1 cellular context compared by ENCODE assay signal in the genomic region with DNA sequence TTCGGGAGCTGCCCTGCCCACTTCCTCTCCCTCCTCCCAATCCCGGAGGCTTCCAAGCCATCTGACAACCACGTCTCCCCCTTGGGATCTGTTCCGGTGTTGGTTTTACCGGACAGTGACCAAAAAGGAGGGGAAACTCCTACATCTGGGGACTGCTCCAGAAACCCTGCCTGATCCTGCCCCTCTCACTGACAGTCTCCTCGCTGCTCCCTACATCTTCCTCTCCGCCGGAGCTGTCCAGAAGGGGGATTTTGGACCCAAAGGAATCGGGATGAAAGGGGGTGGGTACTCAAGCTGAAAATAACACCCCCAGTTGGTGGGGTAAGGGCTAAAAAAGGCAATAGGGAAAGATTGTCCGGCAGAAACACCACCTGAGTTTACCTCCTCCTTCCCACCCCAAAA.
TF ChIP-seq lines count a peak whose summit lies in the region.

No MANE protein-coding gene starts in this region.

TF ChIP-seq in HepG2, 621 proteins besides CTCF, POLR2A, EP300 and RAD21 (continued from another document and continues in another):
- TF ChIP-seq ZNF562 (CRISPR knock-in tag; IDR thresholded peaks at IDR 0.05; ENCODE audit: borderline replicate concordance) (no peak), CHCHD3 (CRISPR knock-in tag; IDR thresholded peaks at IDR 0.05) (no peak), TAF1 (CRISPR knock-in tag; IDR thresholded peaks at IDR 0.05) (peak; percentile 70; the same call in 1 of the 2 replicates), SMYD3 (CRISPR knock-in tag; IDR thresholded peaks at IDR 0.05) (0 out of 2 replicates have a peak, but pooled peaks have one; percentile 43), ZSCAN20 (CRISPR knock-in tag; IDR thresholded peaks at IDR 0.05; ENCODE audit: borderline replicate concordance) (0 out of 2 replicates have a peak, but pooled peaks have one; percentile 35), SALL1 (CRISPR knock-in tag; IDR thresholded peaks at IDR 0.05) (peak; percentile 84), PRMT3 (CRISPR knock-in tag; IDR thresholded peaks at IDR 0.05; ENCODE audit: borderline replicate concordance, low read depth) (no peak), MIER2 (CRISPR knock-in tag; IDR thresholded peaks at IDR 0.05) (no peak), HNF4A (CRISPR knock-in tag; IDR thresholded peaks at IDR 0.05) (peak; percentile 56; the same call in 1 of the 2 replicates), ZNF749 (CRISPR knock-in tag; IDR thresholded peaks at IDR 0.05; ENCODE audit: borderline replicate concordance) (no peak), ZNF660 (CRISPR knock-in tag; IDR thresholded peaks at IDR 0.05; ENCODE audit: borderline replicate concordance, low read depth) (no peak), FOXA1 (IDR thresholded peaks at IDR 0.05) (no peak), FOXA1 (CRISPR knock-in tag; IDR thresholded peaks at IDR 0.05) (peak; percentile 53; the same call in 1 of the 2 replicates), RARG (CRISPR knock-in tag; IDR thresholded peaks at IDR 0.05; ENCODE audit: low read depth) (no peak), KAT8 (CRISPR knock-in tag; IDR thresholded peaks at IDR 0.05) (peak; percentile 30), NR3C1 (CRISPR knock-in tag; IDR thresholded peaks at IDR 0.05) (no peak), ZSCAN31 (CRISPR knock-in tag; IDR thresholded peaks at IDR 0.05; ENCODE audit: low read depth) (no peak), ZEB1 (IDR thresholded peaks at IDR 0.05; ENCODE audit: insufficient replicate concordance, low read depth) (peak; percentile 74), ZNF256 (CRISPR knock-in tag; conservative IDR thresholded peaks at IDR 0.05) (no peak), REPIN1 (CRISPR knock-in tag; IDR thresholded peaks at IDR 0.05; ENCODE audit: borderline replicate concordance, low read depth) (peak; percentile 38; the same call in 1 of the 2 replicates), HMG20A (CRISPR knock-in tag; IDR thresholded peaks at IDR 0.05; ENCODE audit: borderline replicate concordance) (no peak), SNRNP70 (IDR thresholded peaks at IDR 0.05; ENCODE audit: low read depth, low read length) (no peak), ZNF496 (CRISPR knock-in tag; IDR thresholded peaks at IDR 0.05; ENCODE audit: insufficient replicate concordance) (no peak), NFYB (CRISPR knock-in tag; IDR thresholded peaks at IDR 0.05) (no peak), ZNF629 (CRISPR knock-in tag; conservative IDR thresholded peaks at IDR 0.05) (no peak), ZNF605 (CRISPR knock-in tag; IDR thresholded peaks at IDR 0.05) (peak; percentile 48; the same call in 1 of the 2 replicates), ZNF350 (CRISPR knock-in tag; IDR thresholded peaks at IDR 0.05; ENCODE audit: borderline replicate concordance, low read depth) (peak; percentile 56; the same call in 1 of the 2 replicates), FOXJ3 (CRISPR knock-in tag; IDR thresholded peaks at IDR 0.05; ENCODE audit: borderline replicate concordance) (no peak), ZNF263 (CRISPR knock-in tag; IDR thresholded peaks at IDR 0.05) (peak; percentile 98), ZNF839 (CRISPR knock-in tag; IDR thresholded peaks at IDR 0.05; ENCODE audit: borderline replicate concordance) (no peak), ZNF746 (CRISPR knock-in tag; IDR thresholded peaks at IDR 0.05) (no peak), KLF15 (CRISPR knock-in tag; IDR thresholded peaks at IDR 0.05; ENCODE audit: borderline replicate concordance) (no peak), ZNF230 (CRISPR knock-in tag; IDR thresholded peaks at IDR 0.05) (no peak), REL (CRISPR knock-in tag; conservative IDR thresholded peaks at IDR 0.05) (no peak), PHB2 (IDR thresholded peaks at IDR 0.05; ENCODE audit: partially characterized antibody) (no peak), RNF2 (conservative IDR thresholded peaks at IDR 0.05; ENCODE audit: low read depth) (no peak), ISX (CRISPR knock-in tag; conservative IDR thresholded peaks at IDR 0.05) (no peak), PAX8 (CRISPR knock-in tag; IDR thresholded peaks at IDR 0.05; ENCODE audit: borderline replicate concordance) (no peak), ZNF510 (CRISPR knock-in tag; IDR thresholded peaks at IDR 0.05; ENCODE audit: low read depth) (no peak; the same call in 1 of the 2 replicates)
- TF ChIP-seq, protein P1, sequence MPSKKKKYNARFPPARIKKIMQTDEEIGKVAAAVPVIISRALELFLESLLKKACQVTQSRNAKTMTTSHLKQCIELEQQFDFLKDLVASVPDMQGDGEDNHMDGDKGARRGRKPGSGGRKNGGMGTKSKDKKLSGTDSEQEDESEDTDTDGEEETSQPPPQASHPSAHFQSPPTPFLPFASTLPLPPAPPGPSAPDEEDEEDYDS (CRISPR knock-in tag; IDR thresholded peaks at IDR 0.05) = peak; percentile 85
- TF ChIP-seq, protein P2, sequence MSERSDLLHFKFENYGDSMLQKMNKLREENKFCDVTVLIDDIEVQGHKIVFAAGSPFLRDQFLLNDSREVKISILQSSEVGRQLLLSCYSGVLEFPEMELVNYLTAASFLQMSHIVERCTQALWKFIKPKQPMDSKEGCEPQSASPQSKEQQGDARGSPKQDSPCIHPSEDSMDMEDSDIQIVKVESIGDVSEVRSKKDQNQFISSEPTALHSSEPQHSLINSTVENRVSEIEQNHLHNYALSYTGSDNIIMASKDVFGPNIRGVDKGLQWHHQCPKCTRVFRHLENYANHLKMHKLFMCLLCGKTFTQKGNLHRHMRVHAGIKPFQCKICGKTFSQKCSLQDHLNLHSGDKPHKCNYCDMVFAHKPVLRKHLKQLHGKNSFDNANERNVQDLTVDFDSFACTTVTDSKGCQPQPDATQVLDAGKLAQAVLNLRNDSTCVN (CRISPR knock-in tag; IDR thresholded peaks at IDR 0.05; ENCODE audit: borderline replicate concordance) = 0 out of 2 replicates have a peak, but pooled peaks have one; percentile 59
- TF ChIP-seq, protein P3, sequence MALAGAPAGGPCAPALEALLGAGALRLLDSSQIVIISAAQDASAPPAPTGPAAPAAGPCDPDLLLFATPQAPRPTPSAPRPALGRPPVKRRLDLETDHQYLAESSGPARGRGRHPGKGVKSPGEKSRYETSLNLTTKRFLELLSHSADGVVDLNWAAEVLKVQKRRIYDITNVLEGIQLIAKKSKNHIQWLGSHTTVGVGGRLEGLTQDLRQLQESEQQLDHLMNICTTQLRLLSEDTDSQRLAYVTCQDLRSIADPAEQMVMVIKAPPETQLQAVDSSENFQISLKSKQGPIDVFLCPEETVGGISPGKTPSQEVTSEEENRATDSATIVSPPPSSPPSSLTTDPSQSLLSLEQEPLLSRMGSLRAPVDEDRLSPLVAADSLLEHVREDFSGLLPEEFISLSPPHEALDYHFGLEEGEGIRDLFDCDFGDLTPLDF (CRISPR knock-in tag; IDR thresholded peaks at IDR 0.05) = 0 out of 2 replicates have a peak, but pooled peaks have one; percentile 21
- TF ChIP-seq, protein P4, sequence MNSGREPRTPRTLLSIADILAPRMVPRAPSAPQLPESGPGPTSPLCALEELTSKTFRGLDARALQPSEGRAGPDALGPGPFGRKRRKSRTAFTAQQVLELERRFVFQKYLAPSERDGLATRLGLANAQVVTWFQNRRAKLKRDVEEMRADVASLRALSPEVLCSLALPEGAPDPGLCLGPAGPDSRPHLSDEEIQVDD (CRISPR knock-in tag; IDR thresholded peaks at IDR 0.05; ENCODE audit: borderline replicate concordance) = no peak
- TF ChIP-seq, protein P5, sequence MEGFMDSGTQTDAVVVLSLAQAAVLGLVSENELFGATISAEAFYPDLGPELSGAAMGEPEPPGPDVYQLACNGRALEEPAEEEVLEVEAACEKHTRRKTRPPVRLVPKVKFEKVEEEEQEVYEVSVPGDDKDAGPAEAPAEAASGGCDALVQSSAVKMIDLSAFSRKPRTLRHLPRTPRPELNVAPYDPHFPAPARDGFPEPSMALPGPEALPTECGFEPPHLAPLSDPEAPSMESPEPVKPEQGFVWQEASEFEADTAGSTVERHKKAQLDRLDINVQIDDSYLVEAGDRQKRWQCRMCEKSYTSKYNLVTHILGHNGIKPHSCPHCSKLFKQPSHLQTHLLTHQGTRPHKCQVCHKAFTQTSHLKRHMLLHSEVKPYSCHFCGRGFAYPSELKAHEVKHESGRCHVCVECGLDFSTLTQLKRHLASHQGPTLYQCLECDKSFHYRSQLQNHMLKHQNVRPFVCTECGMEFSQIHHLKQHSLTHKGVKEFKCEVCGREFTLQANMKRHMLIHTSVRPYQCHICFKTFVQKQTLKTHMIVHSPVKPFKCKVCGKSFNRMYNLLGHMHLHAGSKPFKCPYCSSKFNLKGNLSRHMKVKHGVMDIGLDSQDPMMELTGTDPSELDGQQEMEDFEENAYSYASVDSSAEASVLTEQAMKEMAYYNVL (CRISPR knock-in tag; IDR thresholded peaks at IDR 0.05; ENCODE audit: borderline replicate concordance) = 0 out of 2 replicates have a peak, but pooled peaks have one; percentile 4
- TF ChIP-seq, protein P6, sequence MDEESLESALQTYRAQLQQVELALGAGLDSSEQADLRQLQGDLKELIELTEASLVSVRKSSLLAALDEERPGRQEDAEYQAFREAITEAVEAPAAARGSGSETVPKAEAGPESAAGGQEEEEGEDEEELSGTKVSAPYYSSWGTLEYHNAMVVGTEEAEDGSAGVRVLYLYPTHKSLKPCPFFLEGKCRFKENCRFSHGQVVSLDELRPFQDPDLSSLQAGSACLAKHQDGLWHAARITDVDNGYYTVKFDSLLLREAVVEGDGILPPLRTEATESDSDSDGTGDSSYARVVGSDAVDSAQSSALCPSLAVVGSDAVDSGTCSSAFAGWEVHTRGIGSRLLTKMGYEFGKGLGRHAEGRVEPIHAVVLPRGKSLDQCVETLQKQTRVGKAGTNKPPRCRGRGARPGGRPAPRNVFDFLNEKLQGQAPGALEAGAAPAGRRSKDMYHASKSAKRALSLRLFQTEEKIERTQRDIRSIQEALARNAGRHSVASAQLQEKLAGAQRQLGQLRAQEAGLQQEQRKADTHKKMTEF (CRISPR knock-in tag; IDR thresholded peaks at IDR 0.05) = 0 out of 2 replicates have a peak, but pooled peaks have one; percentile 35
- TF ChIP-seq, protein P7, sequence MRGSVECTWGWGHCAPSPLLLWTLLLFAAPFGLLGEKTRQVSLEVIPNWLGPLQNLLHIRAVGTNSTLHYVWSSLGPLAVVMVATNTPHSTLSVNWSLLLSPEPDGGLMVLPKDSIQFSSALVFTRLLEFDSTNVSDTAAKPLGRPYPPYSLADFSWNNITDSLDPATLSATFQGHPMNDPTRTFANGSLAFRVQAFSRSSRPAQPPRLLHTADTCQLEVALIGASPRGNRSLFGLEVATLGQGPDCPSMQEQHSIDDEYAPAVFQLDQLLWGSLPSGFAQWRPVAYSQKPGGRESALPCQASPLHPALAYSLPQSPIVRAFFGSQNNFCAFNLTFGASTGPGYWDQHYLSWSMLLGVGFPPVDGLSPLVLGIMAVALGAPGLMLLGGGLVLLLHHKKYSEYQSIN (CRISPR knock-in tag; IDR thresholded peaks at IDR 0.05; ENCODE audit: borderline replicate concordance) = no peak
- TF ChIP-seq, protein P8, sequence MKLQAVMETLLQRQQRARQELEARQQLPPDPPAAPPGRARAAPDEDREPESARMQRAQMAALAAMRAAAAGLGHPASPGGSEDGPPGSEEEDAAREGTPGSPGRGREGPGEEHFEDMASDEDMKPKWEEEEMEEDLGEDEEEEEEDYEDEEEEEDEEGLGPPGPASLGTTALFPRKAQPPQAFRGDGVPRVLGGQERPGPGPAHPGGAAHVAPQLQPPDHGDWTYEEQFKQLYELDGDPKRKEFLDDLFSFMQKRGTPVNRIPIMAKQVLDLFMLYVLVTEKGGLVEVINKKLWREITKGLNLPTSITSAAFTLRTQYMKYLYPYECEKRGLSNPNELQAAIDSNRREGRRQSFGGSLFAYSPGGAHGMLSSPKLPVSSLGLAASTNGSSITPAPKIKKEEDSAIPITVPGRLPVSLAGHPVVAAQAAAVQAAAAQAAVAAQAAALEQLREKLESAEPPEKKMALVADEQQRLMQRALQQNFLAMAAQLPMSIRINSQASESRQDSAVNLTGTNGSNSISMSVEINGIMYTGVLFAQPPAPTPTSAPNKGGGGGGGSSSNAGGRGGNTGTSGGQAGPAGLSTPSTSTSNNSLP (IDR thresholded peaks at IDR 0.05; ENCODE audit: low read depth, low read length) = peak; percentile 2; the same call in 1 of the 2 replicates
- TF ChIP-seq, protein P9, sequence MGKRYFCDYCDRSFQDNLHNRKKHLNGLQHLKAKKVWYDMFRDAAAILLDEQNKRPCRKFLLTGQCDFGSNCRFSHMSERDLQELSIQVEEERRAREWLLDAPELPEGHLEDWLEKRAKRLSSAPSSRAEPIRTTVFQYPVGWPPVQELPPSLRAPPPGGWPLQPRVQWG (CRISPR knock-in tag; IDR thresholded peaks at IDR 0.05; ENCODE audit: borderline replicate concordance, low read depth) = no peak
- TF ChIP-seq, protein P10, sequence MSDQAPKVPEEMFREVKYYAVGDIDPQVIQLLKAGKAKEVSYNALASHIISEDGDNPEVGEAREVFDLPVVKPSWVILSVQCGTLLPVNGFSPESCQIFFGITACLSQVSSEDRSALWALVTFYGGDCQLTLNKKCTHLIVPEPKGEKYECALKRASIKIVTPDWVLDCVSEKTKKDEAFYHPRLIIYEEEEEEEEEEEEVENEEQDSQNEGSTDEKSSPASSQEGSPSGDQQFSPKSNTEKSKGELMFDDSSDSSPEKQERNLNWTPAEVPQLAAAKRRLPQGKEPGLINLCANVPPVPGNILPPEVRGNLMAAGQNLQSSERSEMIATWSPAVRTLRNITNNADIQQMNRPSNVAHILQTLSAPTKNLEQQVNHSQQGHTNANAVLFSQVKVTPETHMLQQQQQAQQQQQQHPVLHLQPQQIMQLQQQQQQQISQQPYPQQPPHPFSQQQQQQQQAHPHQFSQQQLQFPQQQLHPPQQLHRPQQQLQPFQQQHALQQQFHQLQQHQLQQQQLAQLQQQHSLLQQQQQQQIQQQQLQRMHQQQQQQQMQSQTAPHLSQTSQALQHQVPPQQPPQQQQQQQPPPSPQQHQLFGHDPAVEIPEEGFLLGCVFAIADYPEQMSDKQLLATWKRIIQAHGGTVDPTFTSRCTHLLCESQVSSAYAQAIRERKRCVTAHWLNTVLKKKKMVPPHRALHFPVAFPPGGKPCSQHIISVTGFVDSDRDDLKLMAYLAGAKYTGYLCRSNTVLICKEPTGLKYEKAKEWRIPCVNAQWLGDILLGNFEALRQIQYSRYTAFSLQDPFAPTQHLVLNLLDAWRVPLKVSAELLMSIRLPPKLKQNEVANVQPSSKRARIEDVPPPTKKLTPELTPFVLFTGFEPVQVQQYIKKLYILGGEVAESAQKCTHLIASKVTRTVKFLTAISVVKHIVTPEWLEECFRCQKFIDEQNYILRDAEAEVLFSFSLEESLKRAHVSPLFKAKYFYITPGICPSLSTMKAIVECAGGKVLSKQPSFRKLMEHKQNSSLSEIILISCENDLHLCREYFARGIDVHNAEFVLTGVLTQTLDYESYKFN (CRISPR knock-in tag; conservative IDR thresholded peaks at IDR 0.05) = peak; percentile 56
- TF ChIP-seq, protein P11, sequence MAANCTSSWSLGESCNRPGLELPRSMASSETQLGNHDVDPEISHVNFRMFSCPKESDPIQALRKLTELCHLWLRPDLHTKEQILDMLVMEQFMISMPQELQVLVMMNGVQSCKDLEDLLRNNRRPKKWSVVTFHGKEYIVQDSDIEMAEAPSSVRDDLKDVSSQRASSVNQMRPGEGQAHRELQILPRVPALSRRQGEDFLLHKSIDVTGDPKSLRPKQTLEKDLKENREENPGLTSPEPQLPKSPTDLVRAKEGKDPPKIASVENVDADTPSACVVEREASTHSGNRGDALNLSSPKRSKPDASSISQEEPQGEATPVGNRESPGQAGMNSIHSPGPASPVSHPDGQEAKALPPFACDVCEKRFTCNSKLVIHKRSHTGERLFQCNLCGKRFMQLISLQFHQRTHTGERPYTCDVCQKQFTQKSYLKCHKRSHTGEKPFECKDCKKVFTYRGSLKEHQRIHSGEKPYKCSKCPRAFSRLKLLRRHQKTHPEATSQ (CRISPR knock-in tag; IDR thresholded peaks at IDR 0.05; ENCODE audit: borderline replicate concordance) = no peak
